Comparison of ENCODE assay signal across 11 cellular contexts in the genomic region with DNA sequence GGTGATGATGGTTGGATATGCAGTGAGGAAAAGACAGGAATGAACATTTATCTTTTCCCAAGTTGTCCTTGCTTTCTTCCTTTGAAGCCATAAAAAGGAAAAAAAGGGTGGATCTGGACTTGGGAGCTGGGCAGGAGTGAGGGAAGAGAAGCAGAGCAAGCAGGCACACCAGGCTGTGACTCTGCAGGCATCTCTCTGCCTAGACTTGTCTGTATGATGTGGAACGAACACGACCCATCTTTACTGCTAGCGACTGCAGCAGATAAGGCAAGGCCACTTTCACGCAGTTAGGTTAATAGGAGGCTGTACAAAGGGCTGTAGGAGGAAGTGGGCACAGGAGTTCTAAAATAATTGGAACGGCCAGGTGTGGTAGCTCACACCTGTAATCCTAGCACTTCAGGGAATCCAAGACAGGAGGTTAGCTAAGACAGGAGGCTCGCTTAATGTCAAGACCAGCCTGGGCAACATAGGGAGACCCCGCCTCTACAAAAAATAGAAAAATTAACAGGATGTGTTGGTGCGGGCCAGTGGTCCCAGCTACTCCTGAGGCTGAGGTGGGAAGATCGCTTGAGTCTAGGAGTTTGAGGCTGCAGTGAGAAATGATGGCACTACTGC. TPM values are rescaled to one million over a fixed set of nuclear protein-coding genes. Genes with fewer than 3 reads are reported as not detected.
DNase-seq lines count a peak whose midpoint lies in the region; ATAC-seq and TF ChIP-seq lines count a peak whose summit lies in the region.
"Had no signal": no experiment of that assay in that cellular context is flagged by ENCODE, and none has a peak within 500 bp of the region (broad histone marks: within the 10 kb centered on the region; RNA-seq: fewer than 3 reads in every experiment).

No MANE protein-coding gene starts in this region.

- H3K36me3 ChIP-seq in left ventricle myocardium inferior (no peaks in the 10 kb centered on the region), suprapubic skin (no peaks in the 10 kb centered on the region), spleen (no peaks in the 10 kb centered on the region)
- H3K36me3 ChIP-seq: prostate gland had no signal

- no peak for DNase-seq in left ventricle myocardium inferior
- no peak for DNase-seq in Right ventricle myocardium superior
- no peak for DNase-seq in WTC11 (ENCODE audit: low spot score)
- no peak for DNase-seq in immature natural killer cell
- no peak for DNase-seq in suprapubic skin (ENCODE audit: low spot score in 2 of 2)
- no peak for DNase-seq in A172 (ENCODE audit: low spot score)
- DNase-seq in spleen = no peak
- no peak for DNase-seq in right cardiac atrium
- DNase-seq: activated CD8-positive, alpha-beta memory T cell treated with anti-CD3 and anti-CD28 coated beads, Interleukin-2, amount 50 U/mL, for 4 hours; trophoblast cell had no signal

- no peak overlapping the region for H3K27ac ChIP-seq in left ventricle myocardium inferior (replicated peaks)
- no peak overlapping the region for H3K27ac ChIP-seq in suprapubic skin
- no peak overlapping the region for H3K27ac ChIP-seq in spleen
- H3K27ac ChIP-seq in right cardiac atrium (ENCODE audit: low read length) = no peak overlapping the region
- H3K27ac ChIP-seq: prostate gland had no signal

- H3K9me3 Mint-ChIP-seq in WTC11 (peaks cover 19% of the 10 kb centered on the region), immature natural killer cell (peaks cover 0 to 8% (median 1%) of the 10 kb centered on the region in 6 donors)

- TF ChIP-seq POLR2A in suprapubic skin (IDR thresholded peaks at IDR 0.05) (no peak), spleen (IDR thresholded peaks at IDR 0.05) (no peak)

- no peak for ATAC-seq in Right ventricle myocardium superior (ENCODE audit: poor library complexity)
- ATAC-seq in WTC11 = no peak
- ATAC-seq in right cardiac atrium = no peak

- H3K27ac Mint-ChIP-seq in WTC11 (no peak overlapping the region), immature natural killer cell (peak overlapping the region in 3 of 6 donors; percentile 28 to 87 (median 78))

- H3K4me1 ChIP-seq in left ventricle myocardium inferior = peaks cover 39% of the 10 kb centered on the region
- peaks cover 40% of the 10 kb centered on the region for H3K4me1 ChIP-seq in suprapubic skin
- H3K4me1 ChIP-seq in spleen = peaks cover 25 to 46% (median 41%) of the 10 kb centered on the region in 6 donors
- peaks cover 2% of the 10 kb centered on the region for H3K4me1 ChIP-seq in right cardiac atrium (ENCODE audit: control insufficient read depth, insufficient read depth, low read length)

- 67% methylated on average over 9 of the region's 9 CpGs for WGBS in suprapubic skin
- 83 to 91% (median 87%) methylated on average over 9 of the region's 9 CpGs for WGBS in spleen, 5 donors
- WGBS in right cardiac atrium = 87% methylated on average over 9 of the region's 9 CpGs

- H3K27me3 Mint-ChIP-seq in WTC11 (ENCODE audit: low read depth) (peaks cover 29% of the 10 kb centered on the region), immature natural killer cell (ENCODE audit: low read depth in 3 of 3) (peaks cover 5 to 9% (median 8%) of the 10 kb centered on the region in 3 donors)

- intact Hi-C loops in left ventricle myocardium inferior (cut with micrococcal nuclease) = no loop called here
- intact Hi-C loops in Right ventricle myocardium superior (cut with DNase I) = no loop called here
- intact Hi-C loops in spleen (cut with DNase I; ENCODE audit: low total_unique reads) = no loop called here
- intact Hi-C loops in right cardiac atrium (cut with DNase I) = no loop called here

- CTCF ChIA-PET in WTC11 (lab: Charles Lee) = interaction anchor here (0.6 to 3.2 kb wide), 8 partner anchors 47 to 742 kb away, joined by 3 to 7 read pairs (median 5); no protein-coding TSS in a partner anchor

- H3K36me3 Mint-ChIP-seq in WTC11 (peaks cover 3% of the 10 kb centered on the region; the same call in 1 of the 2 replicates), immature natural killer cell (peaks cover 0 to 6% (median 0%) of the 10 kb centered on the region in 3 donors)

- TF ChIP-seq CTCF in left ventricle myocardium inferior (IDR thresholded peaks at IDR 0.05; ENCODE audit: borderline replicate concordance) = no peak
- no peak for TF ChIP-seq CTCF in WTC11 (IDR thresholded peaks at IDR 0.05)
- TF ChIP-seq CTCF in suprapubic skin (IDR thresholded peaks at IDR 0.05) = no peak
- TF ChIP-seq CTCF in spleen (IDR thresholded peaks at IDR 0.05 in 8 of 11, conservative IDR thresholded peaks at IDR 0.05 in 3 of 11) = no peak

- peak overlapping the region; percentile 73 for H3K4me3 Mint-ChIP-seq in WTC11
- peak overlapping the region; percentile 86 to 90 (median 87) for H3K4me3 Mint-ChIP-seq in immature natural killer cell

- POLR2A ChIA-PET in WTC11 (lab: Charles Lee) = interaction anchor here (0.6 to 0.8 kb wide), 4 partner anchors 18 to 721 kb away, joined by 3 to 5 read pairs (median 3); no protein-coding TSS in a partner anchor

- TF ChIP-seq EP300 in suprapubic skin (IDR thresholded peaks at IDR 0.05) = no peak

- H3K4me1 Mint-ChIP-seq in WTC11 (peaks cover 27% of the 10 kb centered on the region), immature natural killer cell (peaks cover 34 to 40% of the 10 kb centered on the region in 2 donors)

- peaks cover 10% of the 10 kb centered on the region for H3K27me3 ChIP-seq in left ventricle myocardium inferior (ENCODE audit: low read depth)
- H3K27me3 ChIP-seq in suprapubic skin = no peaks in the 10 kb centered on the region
- H3K27me3 ChIP-seq in spleen (replicated peaks in 1 of 7) = no peaks in the 10 kb centered on the region
- H3K27me3 ChIP-seq in right cardiac atrium (ENCODE audit: control insufficient read depth, insufficient read depth) = no peaks in the 10 kb centered on the region

- H3K4me3 ChIP-seq in left ventricle myocardium inferior = peak overlapping the region; percentile 95
- peak overlapping the region; percentile 92 for H3K4me3 ChIP-seq in suprapubic skin
- H3K4me3 ChIP-seq in spleen = peak overlapping the region in 4 of 8 donors; percentile 72 to 93 (median 78)
- no peak overlapping the region for H3K4me3 ChIP-seq in right cardiac atrium (ENCODE audit: low read length)

- H3K9me3 ChIP-seq in left ventricle myocardium inferior (replicated peaks) = peaks cover 14% of the 10 kb centered on the region
- H3K9me3 ChIP-seq in suprapubic skin = no peaks in the 10 kb centered on the region
- H3K9me3 ChIP-seq in spleen = peaks cover 0 to 19% (median 11%) of the 10 kb centered on the region in 8 donors
- no peaks in the 10 kb centered on the region for H3K9me3 ChIP-seq in right cardiac atrium (ENCODE audit: control insufficient read depth, low read length)
- H3K9me3 ChIP-seq: prostate gland had no signal

TF ChIP-seq in WTC11, 78 proteins besides CTCF, POLR2A, EP300 and RAD21:
- no peak for TF ChIP-seq ZNF423 (CRISPR knock-in tag; IDR thresholded peaks at IDR 0.05)
- TF ChIP-seq ZNF121 (CRISPR knock-in tag; IDR thresholded peaks at IDR 0.05) = peak; percentile 56; the same call in 1 of the 2 replicates
TF ChIP-seq in WTC11: peak in this region for 1.

RNA-seq across cellular contexts. Expression of a gene that starts 1.0 kb away (rescaled TPM):
- 43.0 TPM for total RNA-seq in left ventricle myocardium inferior
- 44.6 TPM for total RNA-seq in Right ventricle myocardium superior
- 56.9 to 59.5 TPM (median 57.1 TPM) in 3 replicates for total RNA-seq in WTC11 (2021)
- 10 to 100 TPM; 15.6 to 24.6 (median 18.1) TPM for polyA plus RNA-seq in immature natural killer cell
- 10 to 100 TPM; 43.8 to 71.2 (median 58.8) TPM for total RNA-seq in suprapubic skin
- 74.6 and 78.8 TPM in 2 replicates for total RNA-seq in A172 (2014; rRNA removed; shearing (Covaris generic))
- total RNA-seq in spleen = 10 to 100 TPM; 44.8 to 64.6 (median 53.9) TPM
- 10 to 100 TPM; 23.8 to 31.7 (median 25.6) TPM for polyA plus RNA-seq in spleen
- 10 to 100 TPM; 39.3 to 50.4 (median 41.2) TPM for total RNA-seq in right cardiac atrium
- 19.1 TPM for polyA plus RNA-seq in right cardiac atrium
